ENCODE assay signal across 15 cellular contexts in genomic region chr10:128318868-128319267, GRCh38.
A peak's percentile ranks its signal among the peaks of the same experiment; 100 is the strongest.
DNase-seq lines count a peak whose midpoint lies in the region; ATAC-seq and TF ChIP-seq lines count a peak whose summit lies in the region.
"Had no signal": no experiment of that assay in that cellular context is flagged by ENCODE, and none has a peak within 500 bp of the region (broad histone marks: within the 10 kb centered on the region; RNA-seq: fewer than 3 reads in every experiment).

No MANE protein-coding gene starts in this region.

- no peak for ATAC-seq in HG03095 (IDR thresholded peaks at IDR 0.05; ENCODE audit: unreplicated experiment)
- ATAC-seq: Right ventricle myocardium inferior had no signal

- in situ Hi-C loops in KBM-7 (cut with MboI; ENCODE audit: low pct_unique_long_range_greater_than_20kb, low sequenced_read_pairs): no loop called here

- DNase-seq in DMS79 treated with DMSO at 0.1 percent for 48 hours (lab: John Stamatoyannopoulos, UW) (peak; percentile 57), KBM-7 (peak; percentile 10), NCI-H748 treated with DMSO at 0.1 percent for 48 hours (lab: John Stamatoyannopoulos, UW) (peak; percentile 13), myocyte (ENCODE audit: low read depth) (peak; percentile 0), erythroblast (lab: John Stamatoyannopoulos, UW) (no peak), NCI-H146 treated with DMSO at 0.1 percent for 48 hours (lab: John Stamatoyannopoulos, UW; ENCODE audit: unreplicated experiment) (no peak)
- no peak for DNase-seq in activated naive CD4-positive, alpha-beta T cell (lab: John Stamatoyannopoulos, UW)
- DNase-seq: AML-193, DMS 273 treated with DMSO at 0.1 percent for 48 hours, NCI-H1048, NCI-H1694 treated with DMSO at 0.1 percent for 48 hours, NCI-H82, Peyer's patch had no signal

- TF ChIP-seq POLR2A in erythroblast (IDR thresholded peaks at IDR 0.05; ENCODE audit: low read length): no peak

Comparison
In these comparisons a context has a peak if more than half of its experiments do, and no peak if none do; other contexts are left out.
1. DNase-seq: peak in DMS79 treated with DMSO at 0.1 percent for 48 hours (single experiment), KBM-7 (single experiment), NCI-H748 treated with DMSO at 0.1 percent for 48 hours (single experiment) and myocyte (single experiment); none in erythroblast (0 of 2), NCI-H146 treated with DMSO at 0.1 percent for 48 hours (single experiment) and activated naive CD4-positive, alpha-beta T cell (0 of 4).